8 cellular contexts compared by ENCODE assay signal in genomic region chr17:39952665-39953470, GRCh38. TPM values are rescaled to one million over a fixed set of nuclear protein-coding genes. Genes with fewer than 3 reads are reported as not detected.
A peak's percentile ranks its signal among the peaks of the same experiment; 100 is the strongest.
DNase-seq lines count a peak whose midpoint lies in the region; ATAC-seq and TF ChIP-seq lines count a peak whose summit lies in the region.

No MANE protein-coding gene starts in this region.

- H3K27me3 Mint-ChIP-seq in Calu3 (ENCODE audit: unreplicated experiment): peaks cover 15% of the 10 kb centered on the region
- no peaks in the 10 kb centered on the region for H3K27me3 Mint-ChIP-seq in activated T-cell treated with anti-CD3 and anti-CD28 coated beads, Interleukin-2, amount 50 U/mL, for 4 hours (ENCODE audit: low read depth)

- peak overlapping the region; percentile 18 for H3K27ac Mint-ChIP-seq in Calu3 (ENCODE audit: unreplicated experiment)

- H3K27me3 ChIP-seq in esophagus squamous epithelium (no peaks in the 10 kb centered on the region), muscle layer of duodenum (ENCODE audit: low read depth, low read length) (no peaks in the 10 kb centered on the region)

- H3K9me3 Mint-ChIP-seq in Calu3 (ENCODE audit: low read depth, unreplicated experiment): no peaks in the 10 kb centered on the region
- no peaks in the 10 kb centered on the region for H3K9me3 Mint-ChIP-seq in activated T-cell treated with anti-CD3 and anti-CD28 coated beads, Interleukin-2, amount 50 U/mL, for 4 hours

- ATAC-seq in GM21423 (IDR thresholded peaks at IDR 0.05; ENCODE audit: unreplicated experiment): peak; percentile 71
- peak; percentile 85 for ATAC-seq in activated T-cell treated with anti-CD3 and anti-CD28 coated beads, Interleukin-2, amount 50 U/mL, for 4 hours

- no TSS peak for BruUV-seq in Calu3 (replicated peaks; lab: Mats Ljungman, UMichigan)

- H3K9me3 ChIP-seq in esophagus squamous epithelium (no peaks in the 10 kb centered on the region), muscle layer of duodenum (ENCODE audit: control insufficient read depth in 1 of 2, low read length in 2 of 2) (no peaks in the 10 kb centered on the region)

- H3K4me1 ChIP-seq in esophagus squamous epithelium (peaks cover 5 to 17% (median 8%) of the 10 kb centered on the region in 3 donors), muscle layer of duodenum (ENCODE audit: control insufficient read depth in 1 of 2, insufficient read depth in 2 of 2, low read length in 2 of 2) (peaks cover 0 to 8% of the 10 kb centered on the region in 2 donors)

- H3K36me3 Mint-ChIP-seq in Calu3 (ENCODE audit: insufficient read depth, unreplicated experiment): peaks cover 30% of the 10 kb centered on the region
- no peaks in the 10 kb centered on the region for H3K36me3 Mint-ChIP-seq in activated T-cell treated with anti-CD3 and anti-CD28 coated beads, Interleukin-2, amount 50 U/mL, for 4 hours (ENCODE audit: insufficient read depth)

- H3K4me1 Mint-ChIP-seq in Calu3 (ENCODE audit: low read depth, unreplicated experiment): peaks cover 42% of the 10 kb centered on the region
- H3K4me1 Mint-ChIP-seq in activated T-cell treated with anti-CD3 and anti-CD28 coated beads, Interleukin-2, amount 50 U/mL, for 4 hours (ENCODE audit: low read depth): peaks cover 17% of the 10 kb centered on the region

- no peak for TF ChIP-seq CTCF in Calu3 (IDR thresholded peaks at IDR 0.05; ENCODE audit: unreplicated experiment)
- no peak for TF ChIP-seq CTCF in esophagus squamous epithelium (IDR thresholded peaks at IDR 0.05)

- peak overlapping the region; percentile 58 for H3K4me3 Mint-ChIP-seq in Calu3 (ENCODE audit: low read depth, unreplicated experiment)
- peak overlapping the region; percentile 76 for H3K4me3 Mint-ChIP-seq in activated T-cell treated with anti-CD3 and anti-CD28 coated beads, Interleukin-2, amount 50 U/mL, for 4 hours

- peak overlapping the region; percentile 62 to 78 (median 71) for H3K27ac ChIP-seq in esophagus squamous epithelium
- no peak overlapping the region for H3K27ac ChIP-seq in muscle layer of duodenum (ENCODE audit: low read length)

- H3K36me3 ChIP-seq in esophagus squamous epithelium (no peaks in the 10 kb centered on the region), muscle layer of duodenum (ENCODE audit: control insufficient read depth in 1 of 2, insufficient read depth in 2 of 2, low read length in 2 of 2) (no peaks in the 10 kb centered on the region)

- peak; percentile 100 for DNase-seq in Calu3
- DNase-seq in HuH-7.5 (ENCODE audit: low spot score): peak; percentile 76
- peak; percentile 97 for DNase-seq in OCI-M1 (lab: John Stamatoyannopoulos, UW)
- peak; percentile 95 for DNase-seq in activated T-cell treated with anti-CD3 and anti-CD28 coated beads, Interleukin-2, amount 50 U/mL, for 4 hours
- DNase-seq in esophagus squamous epithelium (lab: John Stamatoyannopoulos, UW): peak; percentile 99
- peak; percentile 89 to 95 for DNase-seq in stimulated activated CD8-positive, alpha-beta memory T cell treated with anti-CD3 and anti-CD28 coated beads, Interleukin-7, amount 100 ng/mL, for 1 hour (ENCODE audit: low read depth in 2 of 2)

- intact Hi-C loops in Calu3 (cut with micrococcal nuclease; ENCODE audit: unreplicated experiment) (loop anchor here (1.0 kb wide), 6 partner anchors 27 to 266 kb away; partner anchors contain the start of genes MIEN1 and PSMD3), esophagus squamous epithelium (cut with DNase I) (no loop called here)

- 0 to 1% methylated on average over 7 to 12 of the region's 56 CpGs for WGBS in esophagus squamous epithelium, 2 donors

- CTCF ChIA-PET in Calu3 (lab: Charles Lee): interaction anchor here (0.5 to 109.6 kb wide), 47 partner anchors 6 to 1294 kb away, joined by 3 to 8195 read pairs (median 8); partner anchors contain the start of genes CSF3, ERBB2, GRB7 and GSDMA

- TF ChIP-seq POLR2A in esophagus squamous epithelium (IDR thresholded peaks at IDR 0.05): no peak

- H3K4me3 ChIP-seq in esophagus squamous epithelium (peak overlapping the region; percentile 29 to 67 (median 49)), muscle layer of duodenum (ENCODE audit: low read depth in 1 of 2, low read length in 2 of 2) (peak overlapping the region; percentile 50 to 57)

RNA-seq across cellular contexts. Expression of gene GSDMA, which starts 9.9 kb away (rescaled TPM):
- 0.33 and 1.9 TPM in 2 replicates for total RNA-seq in Calu3 (2022)
- total RNA-seq in activated T-cell treated with anti-CD3 and anti-CD28 coated beads, Interleukin-2, amount 50 U/mL, for 4 hours: 1 to 10 TPM in 1 of 3 donors, under 1 TPM in 2; 0.32 to 1.6 (median 0.41) TPM
- total RNA-seq in esophagus squamous epithelium: 1 to 10 TPM; 1.1 to 3.0 (median 1.8) TPM

RNA-seq across cellular contexts. Expression of gene LRRC3C, which starts 25.3 kb away (rescaled TPM):
- not detected in 2 replicates for total RNA-seq in Calu3 (2022)
- not detected for total RNA-seq in activated T-cell treated with anti-CD3 and anti-CD28 coated beads, Interleukin-2, amount 50 U/mL, for 4 hours
- not detected for total RNA-seq in esophagus squamous epithelium

RNA-seq across cellular contexts. Expression of gene ORMDL3, which starts 25.5 kb away (rescaled TPM):
- 1,738 and 1,968 TPM in 2 replicates for total RNA-seq in Calu3 (2022)
- total RNA-seq in activated T-cell treated with anti-CD3 and anti-CD28 coated beads, Interleukin-2, amount 50 U/mL, for 4 hours: 10 to 100 TPM; 48.9 to 71.0 (median 52.1) TPM
- 10 to 100 TPM; 13.6 to 35.2 (median 31.2) TPM for total RNA-seq in esophagus squamous epithelium

RNA-seq across cellular contexts. Expression of gene PSMD3, which starts 27.7 kb away (rescaled TPM):
- 2,152 and 2,179 TPM in 2 replicates for total RNA-seq in Calu3 (2022)
- 100 to 1,000 TPM; 276 to 288 (median 280) TPM for total RNA-seq in activated T-cell treated with anti-CD3 and anti-CD28 coated beads, Interleukin-2, amount 50 U/mL, for 4 hours
- 100 to 1,000 TPM in 1 of 4 donors, 10 to 100 TPM in 3; 72.2 to 121 (median 84.7) TPM for total RNA-seq in esophagus squamous epithelium

RNA-seq across cellular contexts. Expression of gene GSDMB, which starts 34.4 kb away (rescaled TPM):
- 711 and 1,257 TPM in 2 replicates for total RNA-seq in Calu3 (2022)
- total RNA-seq in activated T-cell treated with anti-CD3 and anti-CD28 coated beads, Interleukin-2, amount 50 U/mL, for 4 hours: 1 to 10 TPM; 4.1 to 5.1 (median 4.7) TPM
- 1 to 10 TPM in 3 of 4 donors, under 1 TPM in 1; 0.67 to 4.2 (median 1.4) TPM for total RNA-seq in esophagus squamous epithelium

Comparison
In these comparisons a context has a peak if more than half of its experiments do, and no peak if none do; other contexts are left out.
1. RNA of gene ORMDL3, which starts 25.5 kb away (total RNA-seq): 1,738 to 1,968 TPM in Calu3; 48.9 to 71.0 TPM in activated T-cell treated with anti-CD3 and anti-CD28 coated beads, Interleukin-2, amount 50 U/mL, for 4 hours and 13.6 to 35.2 TPM in esophagus squamous epithelium; every median in the first group is over 10 times any median in the second.
2. Peak in every context shown above with its lines, with median percentiles within 50 percentile points of each other: DNase-seq.